In the genomic region with DNA sequence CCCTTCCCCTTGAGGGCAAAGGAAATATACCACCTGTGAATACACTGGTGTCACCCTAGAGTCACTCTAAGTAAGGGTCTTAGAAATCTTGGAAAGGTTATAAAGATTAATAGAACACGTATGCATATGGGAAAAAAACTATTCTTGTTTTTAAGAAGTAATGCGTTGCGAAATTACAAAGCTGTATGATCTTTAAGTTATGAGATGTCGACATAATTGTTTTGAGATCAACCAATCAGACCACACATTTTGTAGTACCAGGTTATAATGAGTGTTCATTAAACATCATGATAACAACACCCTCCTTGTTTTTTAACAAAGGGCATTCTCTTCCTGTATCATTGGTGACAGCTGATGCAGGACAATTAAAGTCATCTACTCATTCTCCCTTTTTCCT, we compare ENCODE assay signal across 23 cellular contexts.
"Had no signal": no experiment of that assay in that cellular context is flagged by ENCODE, and none has a peak within 500 bp of the region (broad histone marks: within the 10 kb centered on the region; RNA-seq: fewer than 3 reads in every experiment).

No MANE protein-coding gene starts in this region.

- H3K36me3 ChIP-seq: esophagus muscularis mucosa, gastrocnemius medialis, neutrophil, pancreas, right atrium auricular region, upper lobe of left lung had no signal

- FAIRE-seq: pancreas had no signal

- H3K9me3 ChIP-seq: esophagus muscularis mucosa, gastrocnemius medialis, neutrophil, pancreas, psoas muscle, right atrium auricular region, upper lobe of left lung had no signal

- H3K9me3 Mint-ChIP-seq: activated B cell treated with CpG ODN at 0.5 μM for 24 hours; activated T-cell treated with anti-CD3 and anti-CD28 coated beads, Interleukin-2, amount 50 U/mL, for 4 hours; natural killer cell had no signal

- H3K27ac ChIP-seq: coronary artery, esophagus muscularis mucosa, gastrocnemius medialis, neutrophil, pancreas, psoas muscle, right atrium auricular region, upper lobe of left lung had no signal

- H3K4me3 Mint-ChIP-seq: activated B cell treated with CpG ODN at 0.5 μM for 24 hours; activated CD4-positive, alpha-beta T cell treated with anti-CD3 and anti-CD28 coated beads for 36 hours; activated naive CD8-positive, alpha-beta T cell treated with anti-CD3 and anti-CD28 coated beads, Interleukin-2, amount 10 ng/mL, durations not matched to agents 7 days and 5 days; activated T-cell treated with anti-CD3 and anti-CD28 coated beads, Interleukin-2, amount 50 U/mL, for 4 hours; natural killer cell had no signal

- H3K27me3 Mint-ChIP-seq: activated B cell treated with CpG ODN at 0.5 μM for 24 hours had no signal

- H3K27ac Mint-ChIP-seq: activated B cell treated with CpG ODN at 0.5 μM for 24 hours; activated CD4-positive, alpha-beta T cell treated with anti-CD3 and anti-CD28 coated beads for 36 hours; activated naive CD8-positive, alpha-beta T cell treated with anti-CD3 and anti-CD28 coated beads, Interleukin-2, amount 10 ng/mL, durations not matched to agents 7 days and 5 days; natural killer cell had no signal

- H3K27me3 ChIP-seq: esophagus muscularis mucosa, gastrocnemius medialis, neutrophil, pancreas, right atrium auricular region, upper lobe of left lung had no signal

- DNase-seq: activated B cell treated with CpG ODN at 0.5 μM for 24 hours; activated CD4-positive, alpha-beta T cell treated with anti-CD3 and anti-CD28 coated beads for 36 hours; activated CD4-positive, alpha-beta T cell treated with anti-CD3 and anti-CD28 coated beads, Interleukin-2, amount 50 U/mL, for 48 hours; activated CD8-positive, alpha-beta memory T cell treated with anti-CD3 and anti-CD28 coated beads, Interleukin-2, amount 50 U/mL, for 48 hours; activated naive CD4-positive, alpha-beta T cell treated with Interleukin-2 at 50 U/mL for 16 hours; activated naive CD8-positive, alpha-beta T cell treated with anti-CD3 and anti-CD28 coated beads, Interleukin-2, amount 10 ng/mL, durations not matched to agents 7 days and 5 days; activated T-cell treated with anti-CD3 and anti-CD28 coated beads, Interleukin-2, amount 50 U/mL, for 4 hours; amygdala; cerebellar nuclear complex; gastrocnemius medialis; hippocampal formation; midbrain; natural killer cell; pancreas; psoas muscle; stimulated activated CD4-positive, alpha-beta T cell treated with anti-CD3 and anti-CD28 coated beads, Interleukin-4, amount 100 ng/mL, for 24 hours; stimulated activated naive CD4-positive, alpha-beta T cell treated with Interleukin-2 at 50 U/mL for 16 hours; T1000; upper lobe of left lung had no signal

- H3K4me1 ChIP-seq: esophagus muscularis mucosa, gastrocnemius medialis, pancreas, psoas muscle, right atrium auricular region, upper lobe of left lung had no signal

- H3K4me3 ChIP-seq: coronary artery, esophagus muscularis mucosa, gastrocnemius medialis, pancreas, psoas muscle, right atrium auricular region, upper lobe of left lung had no signal

- H3K36me3 Mint-ChIP-seq: natural killer cell had no signal
